Comparison of ENCODE assay signal across 14 cellular contexts in genomic region chrX:38868941-38869378, GRCh38.
A peak's percentile ranks its signal among the peaks of the same experiment; 100 is the strongest.
DNase-seq lines count a peak whose midpoint lies in the region; ATAC-seq and TF ChIP-seq lines count a peak whose summit lies in the region.
"Had no signal": no experiment of that assay in that cellular context is flagged by ENCODE, and none has a peak within 500 bp of the region (broad histone marks: within the 10 kb centered on the region; RNA-seq: fewer than 3 reads in every experiment).

No MANE protein-coding gene starts in this region.

- in situ Hi-C loops in gastrocnemius medialis (cut with MboI; ENCODE audit: low sequenced_read_pairs in 4 of 4), result no loop called here

- no peak for TF ChIP-seq POLR2A in gastrocnemius medialis (IDR thresholded peaks at IDR 0.05)

- no peak for TF ChIP-seq CTCF in HFFc6 (IDR thresholded peaks at IDR 0.05)
- no peak for TF ChIP-seq CTCF in gastrocnemius medialis (IDR thresholded peaks at IDR 0.05 in 4 of 5, conservative IDR thresholded peaks at IDR 0.05 in 1 of 5)
- TF ChIP-seq CTCF in WERI-Rb-1 (IDR thresholded peaks at IDR 0.05; ENCODE audit: low read depth, low read length), result no peak

- H3K27ac ChIP-seq in gastrocnemius medialis (peak overlapping the region; percentile 76 to 85 (median 83)), WERI-Rb-1 (no peak overlapping the region)

- peaks cover 10 to 22% of the 10 kb centered on the region in 2 donors for H3K4me1 ChIP-seq in gastrocnemius medialis

- H3K9me3 ChIP-seq in gastrocnemius medialis (no peaks in the 10 kb centered on the region), WERI-Rb-1 (ENCODE audit: severe bottlenecking) (no peaks in the 10 kb centered on the region)

- no peak overlapping the region for H3K4me3 ChIP-seq in gastrocnemius medialis
- H3K4me3 ChIP-seq in WERI-Rb-1 (ENCODE audit: low read depth, low read length), result no peak overlapping the region
- H3K4me3 ChIP-seq: skin epidermis had no signal

- H3K27ac Mint-ChIP-seq in HFFc6, result peak overlapping the region; percentile 89

- H3K4me1 Mint-ChIP-seq in HFFc6 (ENCODE audit: low read depth), result peaks cover 30% of the 10 kb centered on the region

- peak; percentile 77 for DNase-seq in HFFc6
- DNase-seq in SKM-1 treated with dmso at 0.1 percent for 144 hours (lab: John Stamatoyannopoulos, UW; ENCODE audit: unreplicated experiment), result peak; percentile 37
- DNase-seq in fibroblast of the conjunctiva (ENCODE audit: low read depth), result peak; percentile 31
- peak; percentile 38 to 61 for DNase-seq in gastrocnemius medialis
- no peak for DNase-seq in WERI-Rb-1
- DNase-seq: cerebellar nuclear complex; kidney glomerular epithelial cell; NCI-H1105; RPMI8226; stimulated activated naive CD4-positive, alpha-beta T cell treated with Interleukin-2 at 50 U/mL for 16 hours had no signal

- H3K27me3 Mint-ChIP-seq in HFFc6 (ENCODE audit: insufficient read depth), result no peaks in the 10 kb centered on the region

- H3K27me3 ChIP-seq in gastrocnemius medialis (no peaks in the 10 kb centered on the region), WERI-Rb-1 (ENCODE audit: insufficient read depth, low read depth, severe bottlenecking) (peaks cover 4% of the 10 kb centered on the region)

- no peaks in the 10 kb centered on the region for H3K36me3 Mint-ChIP-seq in HFFc6 (ENCODE audit: low read depth)

- H3K36me3 ChIP-seq in gastrocnemius medialis (no peaks in the 10 kb centered on the region), WERI-Rb-1 (no peaks in the 10 kb centered on the region)

- ATAC-seq in gastrocnemius medialis, result peak; percentile 82
- no peak for ATAC-seq in HG03108 (IDR thresholded peaks at IDR 0.05; ENCODE audit: unreplicated experiment)
- ATAC-seq in HG03432 (IDR thresholded peaks at IDR 0.05; ENCODE audit: unreplicated experiment), result no peak
- no peak for ATAC-seq in HG02840 (IDR thresholded peaks at IDR 0.05; ENCODE audit: low FRiP score, unreplicated experiment)

- H3K9me3 Mint-ChIP-seq in HFFc6, result no peaks in the 10 kb centered on the region

- intact Hi-C loops in gastrocnemius medialis (cut with DNase I; ENCODE audit: low total_unique reads), result loop anchor here (5.0 kb wide), 1 partner anchor 48 kb away; no protein-coding TSS in a partner anchor

- no peak overlapping the region for H3K4me3 Mint-ChIP-seq in HFFc6

Comparison
In these comparisons a context has a peak if more than half of its experiments do, and no peak if none do; other contexts are left out.
1. ATAC-seq: peak in gastrocnemius medialis (2 of 2); none in HG03108 (single experiment), HG03432 (single experiment) and HG02840 (single experiment).